ENCODE assay signal across 15 cellular contexts in genomic region chr7:18590259-18590658, GRCh38.
DNase-seq lines count a peak whose midpoint lies in the region; ATAC-seq and TF ChIP-seq lines count a peak whose summit lies in the region.
"Had no signal": no experiment of that assay in that cellular context is flagged by ENCODE, and none has a peak within 500 bp of the region (broad histone marks: within the 10 kb centered on the region; RNA-seq: fewer than 3 reads in every experiment).

No MANE protein-coding gene starts in this region.

- H3K27ac ChIP-seq in cardiac muscle cell (peak overlapping the region; percentile 47), right cardiac atrium (ENCODE audit: low read length) (no peak overlapping the region), hepatocyte (peak overlapping the region; percentile 13)
- H3K27ac ChIP-seq: tibial artery, WERI-Rb-1 had no signal

- WGBS in right cardiac atrium = 58% methylated on average over 7 of the region's 7 CpGs
- 37% methylated on average over 7 of the region's 7 CpGs for WGBS in hepatocyte (ENCODE audit: low lambda C conversion rate, missing lambda C conversion rate)

- DNase-seq in cardiac muscle cell (ENCODE audit: low read depth in 1 of 2, low spot score in 1 of 2) = peak in 1 of 2 donors; percentile 15
- DNase-seq in right cardiac atrium = no peak
- peak; percentile 23 for DNase-seq in SIG-M5 (lab: John Stamatoyannopoulos, UW)
- DNase-seq in hepatocyte (ENCODE audit: low spot score) = no peak
- no peak for DNase-seq in NCI-H128 (lab: John Stamatoyannopoulos, UW; ENCODE audit: unreplicated experiment)
- DNase-seq in C1 segment of cervical spinal cord (lab: John Stamatoyannopoulos, UW) = no peak
- no peak for DNase-seq in SHP77 (lab: John Stamatoyannopoulos, UW)
- DNase-seq: activated effector memory CD4-positive, alpha-beta T cell treated with Interleukin-2 at 50 U/mL for 16 hours; anterior cingulate cortex; glutamatergic neuron; occipital lobe; stimulated activated CD4-positive, alpha-beta T cell treated with anti-CD3 and anti-CD28 coated beads, Interleukin-4, amount 100 ng/mL, for 4 hours; tibial artery; WERI-Rb-1 had no signal

- peaks cover 27% of the 10 kb centered on the region for H3K36me3 ChIP-seq in cardiac muscle cell
- H3K36me3 ChIP-seq in hepatocyte (replicated peaks; ENCODE audit: insufficient read depth, low read depth) = no peaks in the 10 kb centered on the region
- H3K36me3 ChIP-seq: WERI-Rb-1 had no signal

- peak overlapping the region; percentile 14 for H2AFZ ChIP-seq in hepatocyte

- H4K20me1 ChIP-seq in hepatocyte (ENCODE audit: insufficient read depth, poor library complexity, severe bottlenecking) = no peaks in the 10 kb centered on the region

- no peak for ATAC-seq in right cardiac atrium
- ATAC-seq in GM19397 (IDR thresholded peaks at IDR 0.05; ENCODE audit: unreplicated experiment) = no peak

- H3K79me2 ChIP-seq in hepatocyte = no peaks in the 10 kb centered on the region

- no peaks in the 10 kb centered on the region for H3K27me3 ChIP-seq in cardiac muscle cell
- no peaks in the 10 kb centered on the region for H3K27me3 ChIP-seq in right cardiac atrium (ENCODE audit: control insufficient read depth, insufficient read depth)
- no peaks in the 10 kb centered on the region for H3K27me3 ChIP-seq in hepatocyte
- H3K27me3 ChIP-seq: tibial artery had no signal

- H3K9me3 ChIP-seq in cardiac muscle cell (ENCODE audit: low read depth) = no peaks in the 10 kb centered on the region
- no peaks in the 10 kb centered on the region for H3K9me3 ChIP-seq in right cardiac atrium (ENCODE audit: control insufficient read depth, low read length)
- no peaks in the 10 kb centered on the region for H3K9me3 ChIP-seq in hepatocyte (ENCODE audit: low read depth)
- H3K9me3 ChIP-seq: tibial artery had no signal

- TF ChIP-seq CTCF in cardiac muscle cell (IDR thresholded peaks at IDR 0.05; ENCODE audit: low read depth, low read length) (no peak), hepatocyte (IDR thresholded peaks at IDR 0.05; ENCODE audit: poor library complexity) (no peak)

- peak overlapping the region; percentile 47 for H3K4me2 ChIP-seq in hepatocyte

- H3K9me2 ChIP-seq in hepatocyte (replicated peaks; ENCODE audit: insufficient read depth) = no peaks in the 10 kb centered on the region

- H3K4me1 ChIP-seq in cardiac muscle cell (ENCODE audit: low read depth) (no peaks in the 10 kb centered on the region), right cardiac atrium (ENCODE audit: control insufficient read depth, insufficient read depth, low read length) (no peaks in the 10 kb centered on the region), hepatocyte (ENCODE audit: insufficient read depth) (no peaks in the 10 kb centered on the region)
- H3K4me1 ChIP-seq: tibial artery had no signal

- intact Hi-C loops in right cardiac atrium (cut with DNase I) = no loop called here

- H3K4me3 ChIP-seq in cardiac muscle cell (no peak overlapping the region), right cardiac atrium (ENCODE audit: low read length) (no peak overlapping the region), hepatocyte (no peak overlapping the region)
- H3K4me3 ChIP-seq: tibial artery had no signal
